Comparison of ENCODE assay signal across 8 cellular contexts in the genomic region with DNA sequence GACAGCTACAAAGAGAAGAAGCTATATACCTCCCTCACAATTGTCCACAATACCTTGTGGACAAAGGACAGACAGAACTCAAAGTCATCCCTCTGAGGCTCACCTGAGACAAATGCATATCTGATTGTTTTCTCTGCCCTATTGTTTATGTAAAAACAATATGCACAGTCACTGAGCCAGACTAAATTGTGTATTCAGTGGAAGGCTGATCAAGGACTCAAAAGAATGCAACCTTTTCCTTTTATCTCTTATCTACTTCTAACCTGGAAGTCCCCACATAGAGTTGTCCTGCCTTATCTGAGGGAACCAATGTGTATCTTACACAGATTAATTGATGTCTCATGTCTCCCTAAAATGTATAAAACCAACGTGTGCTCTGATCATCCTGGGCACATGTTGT.
"Had no signal": no experiment of that assay in that cellular context is flagged by ENCODE, and none has a peak within 500 bp of the region (broad histone marks: within the 10 kb centered on the region; RNA-seq: fewer than 3 reads in every experiment).

No MANE protein-coding gene starts in this region.

- ATAC-seq: GM23338 had no signal

- H3K4me3 ChIP-seq: GM23338 had no signal

- H3K4me1 Mint-ChIP-seq: GM23338 had no signal

- H3K4me3 Mint-ChIP-seq: GM23338, H9 had no signal

- H3K27ac Mint-ChIP-seq: GM23338 had no signal

- H2AFZ ChIP-seq: GM23338 had no signal

- FAIRE-seq: H1, H54, HTR-8/SVneo had no signal

- H3K4me2 ChIP-seq: GM23338 had no signal

- DNase-seq: H9, HCEC 1CT, IMR-90, KBM-7 had no signal
